Comparison of ENCODE assay signal across 15 cellular contexts in genomic region chr19:33388231-33388816, GRCh38. TPM values are rescaled to one million over a fixed set of nuclear protein-coding genes. Genes with fewer than 3 reads are reported as not detected.
DNase-seq lines count a peak whose midpoint lies in the region; ATAC-seq, FAIRE-seq and TF ChIP-seq lines count a peak whose summit lies in the region.
"Had no signal": no experiment of that assay in that cellular context is flagged by ENCODE, and none has a peak within 500 bp of the region (broad histone marks: within the 10 kb centered on the region; RNA-seq: fewer than 3 reads in every experiment).

No MANE protein-coding gene starts in this region.

- POLR2A ChIA-PET in HEK293T (lab: Yijun Ruan, JAX): interaction anchor here (1.1 kb wide), 1 partner anchor 14 kb away, joined by 3 read pairs; the partner anchor contains the start of gene CEBPG

- H3K4me3 ChIP-seq in esophagus muscularis mucosa (no peak overlapping the region), lower lobe of right lung (no peak overlapping the region), suprapubic skin (no peak overlapping the region), foreskin fibroblast (ENCODE audit: low read depth in 1 of 2, low read length in 2 of 2) (no peak overlapping the region)
- H3K4me3 ChIP-seq: GM23248, neural progenitor cell, spleen, testis had no signal

- peak overlapping the region; percentile 58 to 81 (median 70) for H3K27ac ChIP-seq in esophagus muscularis mucosa (replicated peaks in 1 of 4)
- H3K27ac ChIP-seq in lower lobe of right lung: peak overlapping the region; percentile 69
- peak overlapping the region; percentile 76 for H3K27ac ChIP-seq in suprapubic skin
- H3K27ac ChIP-seq: GM23248, neural progenitor cell, testis had no signal

- FAIRE-seq in GM12892 (lab: Jason Lieb, UNC): no peak

- H3K27me3 ChIP-seq in esophagus muscularis mucosa (no peaks in the 10 kb centered on the region), lower lobe of right lung (ENCODE audit: low read depth) (no peaks in the 10 kb centered on the region), suprapubic skin (no peaks in the 10 kb centered on the region)
- H3K27me3 ChIP-seq: neural progenitor cell, spleen, testis had no signal

- H3K9me3 ChIP-seq in esophagus muscularis mucosa (no peaks in the 10 kb centered on the region), lower lobe of right lung (no peaks in the 10 kb centered on the region), suprapubic skin (no peaks in the 10 kb centered on the region)
- H3K9me3 ChIP-seq: spleen, testis had no signal

- peaks cover 56 to 61% (median 58%) of the 10 kb centered on the region in 4 donors for H3K4me1 ChIP-seq in esophagus muscularis mucosa
- H3K4me1 ChIP-seq in lower lobe of right lung: peaks cover 50% of the 10 kb centered on the region
- peaks cover 70% of the 10 kb centered on the region for H3K4me1 ChIP-seq in suprapubic skin
- H3K4me1 ChIP-seq: neural progenitor cell had no signal

- intact Hi-C loops in esophagus muscularis mucosa (cut with DNase I) (no loop called here), lower lobe of right lung (cut with DNase I) (no loop called here)

- no peak for TF ChIP-seq EP300 in esophagus muscularis mucosa (IDR thresholded peaks at IDR 0.05)
- no peak for TF ChIP-seq EP300 in suprapubic skin (IDR thresholded peaks at IDR 0.05)

- CTCF ChIA-PET in HEK293T (lab: Yijun Ruan, JAX): no interaction called here

- no peak for ATAC-seq in lower lobe of right lung

- no peak for TF ChIP-seq CTCF in esophagus muscularis mucosa (IDR thresholded peaks at IDR 0.05)
- TF ChIP-seq CTCF in lower lobe of right lung (IDR thresholded peaks at IDR 0.05): no peak
- TF ChIP-seq CTCF in suprapubic skin (IDR thresholded peaks at IDR 0.05): no peak
- TF ChIP-seq CTCF in foreskin fibroblast (IDR thresholded peaks at IDR 0.05; ENCODE audit: low read depth, low read length): no peak

- 98% methylated on average over 8 of the region's 16 CpGs for whole genome bisulfite sequencing in esophagus muscularis mucosa
- WGBS in suprapubic skin: no CpG with 5 or more reads among the region's 16 CpGs

- DNase-seq in GM12892 (ENCODE audit: insufficient read length): peak; percentile 26
- no peak for DNase-seq in esophagus muscularis mucosa (ENCODE audit: extremely low spot score)
- DNase-seq in lower lobe of right lung: no peak
- DNase-seq in suprapubic skin (ENCODE audit: low spot score in 2 of 2): peak in 1 of 2 donors; percentile 57
- DNase-seq in HEK293T (ENCODE audit: extremely low spot score): no peak
- no peak for DNase-seq in HT-29 (ENCODE audit: low spot score)
- no peak for DNase-seq in foreskin fibroblast
- DNase-seq: CD4-positive, CD25-positive, alpha-beta regulatory T cell; GM23248; KBM-7; NCI-H1417 treated with DMSO at 0.1 percent for 48 hours; NCI-H226; spleen; testis had no signal

- TF ChIP-seq POLR2A in GM12892 (IDR thresholded peaks at IDR 0.05; ENCODE audit: low read depth, low read length) (no peak), esophagus muscularis mucosa (IDR thresholded peaks at IDR 0.05; ENCODE audit: low read depth) (no peak), suprapubic skin (IDR thresholded peaks at IDR 0.05) (no peak)

- H3K36me3 ChIP-seq in esophagus muscularis mucosa: peaks cover 12 to 39% (median 25%) of the 10 kb centered on the region in 4 donors
- peaks cover 26% of the 10 kb centered on the region for H3K36me3 ChIP-seq in lower lobe of right lung
- peaks cover 20% of the 10 kb centered on the region for H3K36me3 ChIP-seq in suprapubic skin
- H3K36me3 ChIP-seq: neural progenitor cell had no signal

TF ChIP-seq in HEK293T, 16 proteins besides CTCF, POLR2A, EP300 and RAD21:
- TF ChIP-seq SUZ12 (IDR thresholded peaks at IDR 0.05): no peak
- TF ChIP-seq LEF1 (IDR thresholded peaks at IDR 0.05; ENCODE audit: borderline replicate concordance): no peak
- no peak for TF ChIP-seq SP1 (IDR thresholded peaks at IDR 0.05)
- no peak for TF ChIP-seq HDGF (IDR thresholded peaks at IDR 0.05; ENCODE audit: borderline replicate concordance)
- TF ChIP-seq ELF4 (IDR thresholded peaks at IDR 0.05): no peak
- TF ChIP-seq TARDBP (IDR thresholded peaks at IDR 0.05): no peak
- TF ChIP-seq L3MBTL2 (conservative IDR thresholded peaks at IDR 0.05): no peak
- no peak for TF ChIP-seq ARNT (IDR thresholded peaks at IDR 0.05)
- no peak for TF ChIP-seq CTBP1 (IDR thresholded peaks at IDR 0.05; ENCODE audit: borderline replicate concordance)
- TF ChIP-seq FOXM1 (IDR thresholded peaks at IDR 0.05; ENCODE audit: borderline replicate concordance): no peak
- no peak for TF ChIP-seq PKNOX1 (IDR thresholded peaks at IDR 0.05)
- no peak for TF ChIP-seq FOXK2 (IDR thresholded peaks at IDR 0.05)
- TF ChIP-seq FOXA1 (IDR thresholded peaks at IDR 0.05): no peak
- TF ChIP-seq NFRKB (IDR thresholded peaks at IDR 0.05): no peak

RNA-seq across cellular contexts. Expression of gene CEBPG, which starts 14.8 kb away (rescaled TPM):
- 11.4 TPM for polyA plus RNA-seq in GM12892 (2012; ENCODE audit: missing spikeins)
- total RNA-seq in esophagus muscularis mucosa: 10 to 100 TPM; 23.1 to 30.3 (median 28.5) TPM
- 29.6 TPM for total RNA-seq in lower lobe of right lung
- 10 to 100 TPM; 37.7 to 63.0 (median 45.2) TPM for total RNA-seq in suprapubic skin
- total RNA-seq in HT-29 (2014; rRNA removed; shearing (Covaris generic)): 35.9 and 37.4 TPM in 2 replicates
